ENCODE assay signal across 20 cellular contexts in the genomic region with DNA sequence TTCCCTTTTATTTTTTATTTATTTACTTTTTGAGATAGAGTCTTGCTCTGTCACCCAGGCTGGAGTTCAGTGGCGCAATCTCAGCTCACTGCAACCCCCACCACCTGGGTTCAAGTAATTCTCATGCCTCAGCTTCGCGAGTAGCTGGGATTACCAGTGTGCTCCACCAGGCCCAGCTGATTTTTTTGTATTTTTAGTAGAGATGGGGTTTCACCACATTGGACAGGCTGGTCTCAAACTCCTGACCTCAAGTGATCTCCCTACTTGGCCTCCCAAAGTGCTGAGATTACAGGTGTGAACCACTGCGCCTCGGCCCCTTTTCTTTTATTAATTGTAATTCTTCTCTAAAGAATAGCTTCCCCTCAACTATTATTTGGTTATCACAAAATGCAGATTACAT. TPM values are rescaled to one million over a fixed set of nuclear protein-coding genes. Genes with fewer than 3 reads are reported as not detected.
"Had no signal": no experiment of that assay in that cellular context is flagged by ENCODE, and none has a peak within 500 bp of the region (broad histone marks: within the 10 kb centered on the region; RNA-seq: fewer than 3 reads in every experiment).

No MANE protein-coding gene starts in this region.

RNA-seq across cellular contexts. Expression of a gene that starts 26.4 kb away (rescaled TPM):
- total RNA-seq: activated naive CD4-positive, alpha-beta T cell treated with anti-CD3 and anti-CD28 coated beads for 36 hours; activated naive CD4-positive, alpha-beta T cell treated with anti-CD3 and anti-CD28 coated beads, Interleukin-2, amount 50 U/mL, for 72 hours; activated naive CD8-positive, alpha-beta T cell treated with anti-CD3 and anti-CD28 coated beads for 36 hours; activated naive CD8-positive, alpha-beta T cell treated with anti-CD3 and anti-CD28 coated beads, Interleukin-2, amount 10 ng/mL, durations not matched to agents 7 days and 5 days; activated T-cell treated with anti-CD3 and anti-CD28 coated beads, Interleukin-2, amount 50 U/mL, for 4 hours; activated T-cell treated with anti-CD3 and anti-CD28 coated beads, Interleukin-2, amount 50 U/mL, for 72 hours; activated T-helper 1 cell treated with anti-CD3 and anti-CD28 coated beads, Interleukin-12 subunit alpha, Interleukin-12 subunit beta, Interleukin-2, Interleukin-4 antibody, amounts not matched to agents 30 ng/mL and 10 ng/mL and 1 ng/mL, durations not matched to agents 14 hours and 24 hours and 36 hours; activated T-helper 17 cell treated with anti-CD3 and anti-CD28 coated beads, Interleukin-2, amount 50 U/mL, for 72 hours; activated T-helper 2 cell treated with anti-CD3 and anti-CD28 coated beads, Interferon-gamma antibody, Interleukin-2, Interleukin-4, amounts not matched to agents 10 μg/mL and 5 μg/mL and 100 μg/mL, durations not matched to agents 14 hours and 24 hours and 36 hours; adrenal gland; ascending aorta; astrocyte; body of pancreas; breast epithelium; bronchial epithelial cell; cardiac muscle cell; cardiac septum; chondrocyte had no signal
- polyA plus RNA-seq: adipose tissue, aorta, cardiac muscle cell had no signal
